In genomic region chr20:33211817-33212424, GRCh38 we compare ENCODE assay signal across 9 cellular contexts. TPM values are rescaled to one million over a fixed set of nuclear protein-coding genes. Genes with fewer than 3 reads are reported as not detected.
DNase-seq lines count a peak whose midpoint lies in the region; ATAC-seq and TF ChIP-seq lines count a peak whose summit lies in the region.
"Had no signal": no experiment of that assay in that cellular context is flagged by ENCODE, and none has a peak within 500 bp of the region (broad histone marks: within the 10 kb centered on the region; RNA-seq: fewer than 3 reads in every experiment).

No MANE protein-coding gene starts in this region.

- no peak overlapping the region for H3K4ac ChIP-seq in IMR-90 (ENCODE audit: low read depth, low read length)

- TF ChIP-seq RAD21 in IMR-90 (IDR thresholded peaks at IDR 0.05; ENCODE audit: low read length), result peak; percentile 18; the same call in 1 of the 2 replicates

- TF ChIP-seq CTCF in DOHH2 (IDR thresholded peaks at IDR 0.05; ENCODE audit: low read depth, low read length, poor library complexity, severe bottlenecking), result peak; percentile 58
- 0 out of 2 replicates have a peak, but pooled peaks have one; percentile 23 for TF ChIP-seq CTCF in IMR-90 (conservative IDR thresholded peaks at IDR 0.05; ENCODE audit: low read depth, low read length)
- TF ChIP-seq CTCF in OCI-LY3 (IDR thresholded peaks at IDR 0.05; ENCODE audit: low read depth, low read length), result peak; percentile 75
- peak; percentile 24 for TF ChIP-seq CTCF in lung (IDR thresholded peaks at IDR 0.05; ENCODE audit: control extremely low read depth, extremely low read depth)

- no peak overlapping the region for H3K4me3 ChIP-seq in DOHH2 (ENCODE audit: low read length)
- H3K4me3 ChIP-seq in IMR-90 (ENCODE audit: insufficient read depth, low read depth, low read length), result no peak overlapping the region
- H3K4me3 ChIP-seq in OCI-LY3 (ENCODE audit: low read length), result no peak overlapping the region
- H3K4me3 ChIP-seq in lung, result no peak overlapping the region

- CTCF ChIA-PET in IMR-90 (lab: Yijun Ruan, JAX), result no interaction called here

- H2AFZ ChIP-seq in IMR-90 (replicated peaks; ENCODE audit: low read length, poor library complexity), result no peak overlapping the region
- no peak overlapping the region for H2AFZ ChIP-seq in OCI-LY3 (ENCODE audit: low read depth, low read length)

- no peak overlapping the region for H3K14ac ChIP-seq in IMR-90 (replicated peaks; ENCODE audit: low read depth, low read length)

- H3K56ac ChIP-seq in IMR-90 (ENCODE audit: extremely low read depth, insufficient read depth, low read length), result no peak overlapping the region

- H2AK5ac ChIP-seq in IMR-90 (ENCODE audit: low read depth, low read length), result no peak overlapping the region

- peak; percentile 33 for DNase-seq in IMR-90
- peak; percentile 79 to 88 for DNase-seq in T47D (ENCODE audit: low read depth in 1 of 2, low spot score in 1 of 2)
- peak; percentile 71 for DNase-seq in lung (ENCODE audit: low spot score)
- no peak for DNase-seq in activated effector memory CD4-positive, alpha-beta T cell treated with Interleukin-2 at 50 U/mL for 16 hours
- DNase-seq: activated B cell treated with CpG ODN at 0.5 μM for 24 hours had no signal

- H3K79me1 ChIP-seq in IMR-90 (ENCODE audit: low read depth in 1 of 2, low read length in 2 of 2), result no peaks in the 10 kb centered on the region

- H3F3A ChIP-seq in DOHH2 (ENCODE audit: control insufficient read depth, insufficient read depth), result no peaks in the 10 kb centered on the region

- TF ChIP-seq POLR2A in IMR-90 (IDR thresholded peaks at IDR 0.05; ENCODE audit: low read depth, low read length), result no peak

- H3K9me1 ChIP-seq in IMR-90 (ENCODE audit: insufficient read depth, low read length), result no peaks in the 10 kb centered on the region

- H2AK9ac ChIP-seq in IMR-90 (replicated peaks; ENCODE audit: low read depth, low read length, poor library complexity), result no peak overlapping the region

- H2BK15ac ChIP-seq in IMR-90 (ENCODE audit: low read depth, low read length), result no peak overlapping the region

- no TSS peak for BruUV-seq in IMR-90 (replicated peaks; lab: Mats Ljungman, UMichigan)

- ATAC-seq in IMR-90 (ENCODE audit: low read depth) (peak; percentile 46; the same call in 1 of the 2 replicates), lung (ENCODE audit: insufficient read depth, low FRiP score) (no peak), HG03025 (IDR thresholded peaks at IDR 0.05; ENCODE audit: low FRiP score, unreplicated experiment) (no peak), GM18502 (IDR thresholded peaks at IDR 0.05; ENCODE audit: poor library complexity, unreplicated experiment) (no peak)

- H2BK20ac ChIP-seq in IMR-90 (ENCODE audit: low read depth, low read length), result no peak overlapping the region

- H3K23ac ChIP-seq in IMR-90 (ENCODE audit: low read depth, low read length), result no peak overlapping the region

- H4K20me1 ChIP-seq in DOHH2 (ENCODE audit: control insufficient read depth, insufficient read depth, low read depth, low read length) (0 out of 2 replicates have a peak, but pooled peaks cover 3% of the 10 kb centered on the region), IMR-90 (ENCODE audit: insufficient read depth, low read length) (no peaks in the 10 kb centered on the region), OCI-LY3 (ENCODE audit: insufficient read depth, low read length) (peaks cover 19% of the 10 kb centered on the region)

- no peak overlapping the region for H3K4me2 ChIP-seq in DOHH2 (ENCODE audit: low read length)
- H3K4me2 ChIP-seq in IMR-90 (ENCODE audit: low read depth, low read length), result no peak overlapping the region
- H3K4me2 ChIP-seq in OCI-LY3 (ENCODE audit: low read length), result no peak overlapping the region

- H3K18ac ChIP-seq in IMR-90 (ENCODE audit: low read depth, low read length), result no peak overlapping the region

- no peak overlapping the region for H2BK120ac ChIP-seq in IMR-90 (ENCODE audit: low read depth, low read length)

- H3K4me1 ChIP-seq in DOHH2 (ENCODE audit: control insufficient read depth, low read length), result no peaks in the 10 kb centered on the region
- no peaks in the 10 kb centered on the region for H3K4me1 ChIP-seq in IMR-90 (ENCODE audit: control insufficient read depth, insufficient read depth, low read length)
- H3K4me1 ChIP-seq in OCI-LY3 (ENCODE audit: low read length), result no peaks in the 10 kb centered on the region
- peaks cover 0 to 2% of the 10 kb centered on the region in 2 donors for H3K4me1 ChIP-seq in lung (ENCODE audit: control insufficient read depth in 2 of 2, insufficient read depth in 2 of 2, low read length in 2 of 2)

- in situ Hi-C loops in IMR-90 (cut with MboI; ENCODE audit: low sequenced_read_pairs) (no loop called here), T47D (cut with HindIII; ENCODE audit: low pct_unique_long_range_greater_than_20kb, low sequenced_read_pairs) (no loop called here)

- H3K79me2 ChIP-seq in DOHH2 (ENCODE audit: control insufficient read depth, low read length), result no peaks in the 10 kb centered on the region
- no peaks in the 10 kb centered on the region for H3K79me2 ChIP-seq in OCI-LY3 (ENCODE audit: low read length)

- peaks cover 12% of the 10 kb centered on the region for H3K27me3 ChIP-seq in DOHH2 (ENCODE audit: control insufficient read depth, low read length)
- no peaks in the 10 kb centered on the region for H3K27me3 ChIP-seq in IMR-90 (ENCODE audit: control insufficient read depth, insufficient read depth, low read length)
- peaks cover 59% of the 10 kb centered on the region for H3K27me3 ChIP-seq in OCI-LY3 (ENCODE audit: low read depth, low read length)
- H3K27me3 ChIP-seq in lung (ENCODE audit: control insufficient read depth, insufficient read depth), result peaks cover 3% of the 10 kb centered on the region

- H3K9me2 ChIP-seq in DOHH2 (replicated peaks; ENCODE audit: control insufficient read depth, low read length), result no peaks in the 10 kb centered on the region

- dilution Hi-C loops in IMR-90 (cut with HindIII; ENCODE audit: low sequenced_read_pairs, unreplicated experiment), result no loop called here

- no peaks in the 10 kb centered on the region for H3K36me3 ChIP-seq in DOHH2 (ENCODE audit: control insufficient read depth, low read length)
- H3K36me3 ChIP-seq in IMR-90 (ENCODE audit: control insufficient read depth, insufficient read depth, low read length), result no peaks in the 10 kb centered on the region
- H3K36me3 ChIP-seq in OCI-LY3 (replicated peaks; ENCODE audit: low read depth, low read length), result no peaks in the 10 kb centered on the region
- H3K36me3 ChIP-seq in lung (ENCODE audit: control insufficient read depth in 2 of 2, insufficient read depth in 2 of 2, low read length in 2 of 2), result no peaks in the 10 kb centered on the region

- no peak overlapping the region for H4K8ac ChIP-seq in IMR-90 (ENCODE audit: low read depth in 2 of 2, low read length in 2 of 2)

- no peak overlapping the region for H4K5ac ChIP-seq in IMR-90 (ENCODE audit: low read depth, low read length)

- no CpG with 5 or more reads among the region's 5 CpGs for WGBS in IMR-90 (ENCODE audit: extremely low coverage in 2 of 2, insufficient read length in 1 of 2), 2 experiments
- 22 to 24% methylated on average over 5 of the region's 5 CpGs for WGBS in lung, 2 donors

- no peaks in the 10 kb centered on the region for H3K9me3 ChIP-seq in DOHH2 (ENCODE audit: control insufficient read depth, insufficient read depth, low read length)
- H3K9me3 ChIP-seq in IMR-90 (ENCODE audit: control insufficient read depth, insufficient read depth, low read length), result no peaks in the 10 kb centered on the region
- H3K9me3 ChIP-seq in OCI-LY3 (ENCODE audit: insufficient read depth, low read length), result no peaks in the 10 kb centered on the region
- peaks cover 0 to 5% of the 10 kb centered on the region in 2 donors for H3K9me3 ChIP-seq in lung (ENCODE audit: control insufficient read depth in 2 of 2, insufficient read depth in 1 of 2, low read length in 1 of 2)

- no peak overlapping the region for H2BK5ac ChIP-seq in IMR-90 (ENCODE audit: low read depth, low read length, poor library complexity, severe bottlenecking)

- POLR2A ChIA-PET in IMR-90 (lab: Charles Lee; ENCODE audit: unreplicated experiment), result no interaction called here

- no peak overlapping the region for H3K27ac ChIP-seq in DOHH2 (ENCODE audit: low read depth, low read length)
- H3K27ac ChIP-seq in IMR-90 (ENCODE audit: insufficient read depth, low read length), result no peak overlapping the region
- no peak overlapping the region for H3K27ac ChIP-seq in OCI-LY3 (ENCODE audit: low read length)
- no peak overlapping the region for H3K27ac ChIP-seq in lung (ENCODE audit: low read depth in 1 of 2, low read length in 1 of 2)

- no peak overlapping the region for H4K91ac ChIP-seq in IMR-90 (ENCODE audit: insufficient read depth, low read depth, low read length)

- H3K9ac ChIP-seq in IMR-90 (ENCODE audit: low read depth, low read length) (no peak overlapping the region), OCI-LY3 (ENCODE audit: low read length) (no peak overlapping the region)

- intact Hi-C loops in IMR-90 (cut with micrococcal nuclease), result no loop called here

TF ChIP-seq in IMR-90, 13 proteins besides CTCF, POLR2A, EP300 and RAD21 (continues in another document):
- TF ChIP-seq CHD1 (IDR thresholded peaks at IDR 0.05; ENCODE audit: low read depth, low read length) (no peak), RCOR1 (IDR thresholded peaks at IDR 0.05; ENCODE audit: insufficient replicate concordance, low read length) (no peak), FOS (IDR thresholded peaks at IDR 0.05; ENCODE audit: low read depth, low read length) (no peak), MAZ (IDR thresholded peaks at IDR 0.05; ENCODE audit: borderline replicate concordance, low read depth, low read length) (no peak), CEBPB (IDR thresholded peaks at IDR 0.05; ENCODE audit: low read depth, low read length) (no peak), MXI1 (IDR thresholded peaks at IDR 0.05; ENCODE audit: borderline replicate concordance, low read depth, low read length) (no peak), MAFK (IDR thresholded peaks at IDR 0.05; ENCODE audit: low read depth, low read length) (no peak)

RNA-seq across cellular contexts. Expression of gene BPIFA3, which starts 5.2 kb away (rescaled TPM):
- not detected in 2 replicates for total RNA-seq in IMR-90 (2012; rRNA removed)
- not detected in 2 replicates for polyA plus RNA-seq in IMR-90 (2012; rRNA removed)
- not detected in 2 replicates for polyA plus RNA-seq in IMR-90 (2012; cell fraction: cytosol; rRNA removed)
- not detected in 2 replicates for polyA plus RNA-seq in IMR-90 (2012; cell fraction: nucleus; rRNA removed; ENCODE audit: low replicate concordance)
- total RNA-seq in lung, result not detected
- not detected for polyA plus RNA-seq in lung
- total RNA-seq: activated B cell treated with CpG ODN at 0.5 μM for 24 hours had no signal

RNA-seq across cellular contexts. Expression of gene BPIFA1, which starts 23.9 kb away (rescaled TPM):
- total RNA-seq in IMR-90 (2012; rRNA removed), result not detected in 2 replicates
- polyA plus RNA-seq in IMR-90 (2012; rRNA removed), result not detected in 2 replicates
- not detected in 2 replicates for polyA plus RNA-seq in IMR-90 (2012; cell fraction: cytosol; rRNA removed)
- not detected in 2 replicates for polyA plus RNA-seq in IMR-90 (2012; cell fraction: nucleus; rRNA removed; ENCODE audit: low replicate concordance)
- 10 to 100 TPM in 1 of 2 donors, under 1 TPM in 1; 0.48 to 59.6 TPM for total RNA-seq in lung
- polyA plus RNA-seq in lung, result 100 to 1,000 TPM in 1 of 2 donors, 10 to 100 TPM in 1; 13.2 to 153 TPM
- total RNA-seq: activated B cell treated with CpG ODN at 0.5 μM for 24 hours had no signal

RNA-seq across cellular contexts. Expression of gene BPIFA2, which starts 44.0 kb away (rescaled TPM):
- total RNA-seq in IMR-90 (2012; rRNA removed) (not detected in 2 replicates), lung (under 1 TPM in 1 of 2 donors, not detected in 1; 0.40 TPM)
- polyA plus RNA-seq in IMR-90 (2012; rRNA removed) (not detected in 2 replicates), lung (1 to 10 TPM; 1.2 to 3.1 TPM)
- polyA plus RNA-seq in IMR-90 (2012; cell fraction: cytosol; rRNA removed), result not detected in 2 replicates
- polyA plus RNA-seq in IMR-90 (2012; cell fraction: nucleus; rRNA removed; ENCODE audit: low replicate concordance), result not detected in 2 replicates
- total RNA-seq: activated B cell treated with CpG ODN at 0.5 μM for 24 hours had no signal

Comparison
In these comparisons a context has a peak if more than half of its experiments do, and no peak if none do; other contexts are left out.
1. CTCF ChIP-seq: peak in every context shown above with its lines; median percentile 75 in OCI-LY3; 58 in DOHH2; 24 in lung; 23 in IMR-90.